1 cellular context compared by ENCODE assay signal in genomic region chr22:25361899-25362214, GRCh38.
TF ChIP-seq lines count a peak whose summit lies in the region.

No MANE protein-coding gene starts in this region.

TF ChIP-seq in K562, 482 proteins besides CTCF, POLR2A, EP300 and RAD21 (continued from another document):
- no peak for TF ChIP-seq ZMIZ1 (IDR thresholded peaks at IDR 0.05; ENCODE audit: low read depth in 2 of 2, low read length in 2 of 2)
- TF ChIP-seq ZNF436 (CRISPR knock-in tag; IDR thresholded peaks at IDR 0.05): no peak
- no peak for TF ChIP-seq IRF1 (CRISPR knock-in tag; IDR thresholded peaks at IDR 0.05; ENCODE audit: borderline replicate concordance)
- no peak for TF ChIP-seq ZNF696 (CRISPR knock-in tag; conservative IDR thresholded peaks at IDR 0.05)
- TF ChIP-seq SMARCA4 (IDR thresholded peaks at IDR 0.05): no peak
- TF ChIP-seq, protein P1, sequence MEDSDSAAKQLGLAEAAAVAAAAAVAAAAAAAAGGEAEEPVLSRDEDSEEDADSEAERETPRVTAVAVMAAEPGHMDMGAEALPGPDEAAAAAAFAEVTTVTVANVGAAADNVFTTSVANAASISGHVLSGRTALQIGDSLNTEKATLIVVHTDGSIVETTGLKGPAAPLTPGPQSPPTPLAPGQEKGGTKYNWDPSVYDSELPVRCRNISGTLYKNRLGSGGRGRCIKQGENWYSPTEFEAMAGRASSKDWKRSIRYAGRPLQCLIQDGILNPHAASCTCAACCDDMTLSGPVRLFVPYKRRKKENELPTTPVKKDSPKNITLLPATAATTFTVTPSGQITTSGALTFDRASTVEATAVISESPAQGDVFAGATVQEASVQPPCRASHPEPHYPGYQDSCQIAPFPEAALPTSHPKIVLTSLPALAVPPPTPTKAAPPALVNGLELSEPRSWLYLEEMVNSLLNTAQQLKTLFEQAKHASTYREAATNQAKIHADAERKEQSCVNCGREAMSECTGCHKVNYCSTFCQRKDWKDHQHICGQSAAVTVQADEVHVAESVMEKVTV (CRISPR knock-in tag; IDR thresholded peaks at IDR 0.05): no peak
